ENCODE assay signal across 8 cellular contexts in genomic region chr19:40091205-40092129, GRCh38. TPM values are rescaled to one million over a fixed set of nuclear protein-coding genes. Genes with fewer than 3 reads are reported as not detected.
DNase-seq lines count a peak whose midpoint lies in the region; ATAC-seq lines count a peak whose summit lies in the region.

No MANE protein-coding gene starts in this region.

- peaks cover 25% of the 10 kb centered on the region for H3K36me3 Mint-ChIP-seq in activated CD4-positive, alpha-beta memory T cell treated with anti-CD3 and anti-CD28 coated beads, Interleukin-2, amount 10 ng/mL, durations not matched to agents 7 days and 5 days (ENCODE audit: low read depth)
- peaks cover 24% of the 10 kb centered on the region for H3K36me3 Mint-ChIP-seq in stimulated activated memory B cell treated with anti-CD40 and anti-IgM and Interleukin-4, amounts not matched to agents 10 μg/mL and 1 μg/mL and 100 μg/mL, for 72 hours

- no peak overlapping the region for H3K27ac ChIP-seq in iPS DF 6.9 (ENCODE audit: low read length)

- peaks cover 41% of the 10 kb centered on the region for H3K4me1 Mint-ChIP-seq in activated CD4-positive, alpha-beta memory T cell treated with anti-CD3 and anti-CD28 coated beads, Interleukin-2, amount 10 ng/mL, durations not matched to agents 7 days and 5 days
- H3K4me1 Mint-ChIP-seq in stimulated activated memory B cell treated with anti-CD40 and anti-IgM and Interleukin-4, amounts not matched to agents 10 μg/mL and 1 μg/mL and 100 μg/mL, for 72 hours: peaks cover 37% of the 10 kb centered on the region

- H3K27me3 ChIP-seq in iPS DF 6.9 (ENCODE audit: control insufficient read depth, insufficient read depth, low read length): no peaks in the 10 kb centered on the region

- CTCF ChIA-PET in activated CD4-positive, alpha-beta memory T cell treated with anti-CD3 and anti-CD28 coated beads, Interleukin-2, amount 10 ng/mL, durations not matched to agents 7 days and 5 days (lab: Charles Lee): interaction anchor here (0.6 to 1.6 kb wide), 4 partner anchors 34 to 247 kb away, joined by 3 to 10 read pairs (median 4); partner anchors contain the start of gene PSMC4

- no peaks in the 10 kb centered on the region for H3K36me3 ChIP-seq in iPS DF 6.9 (ENCODE audit: control insufficient read depth, insufficient read depth, low read length)

- H3K27ac Mint-ChIP-seq in activated CD4-positive, alpha-beta memory T cell treated with anti-CD3 and anti-CD28 coated beads, Interleukin-2, amount 10 ng/mL, durations not matched to agents 7 days and 5 days: peak overlapping the region; percentile 98
- H3K27ac Mint-ChIP-seq in stimulated activated memory B cell treated with anti-CD40 and anti-IgM and Interleukin-4, amounts not matched to agents 10 μg/mL and 1 μg/mL and 100 μg/mL, for 72 hours: peak overlapping the region; percentile 99

- H3K27me3 Mint-ChIP-seq in activated CD4-positive, alpha-beta memory T cell treated with anti-CD3 and anti-CD28 coated beads, Interleukin-2, amount 10 ng/mL, durations not matched to agents 7 days and 5 days: peaks cover 5% of the 10 kb centered on the region
- H3K27me3 Mint-ChIP-seq in stimulated activated memory B cell treated with anti-CD40 and anti-IgM and Interleukin-4, amounts not matched to agents 10 μg/mL and 1 μg/mL and 100 μg/mL, for 72 hours: peaks cover 26% of the 10 kb centered on the region

- DNase-seq in DMS53 (lab: John Stamatoyannopoulos, UW): peak; percentile 45
- DNase-seq in DMS53 treated with DMSO at 0.1 percent for 48 hours (lab: John Stamatoyannopoulos, UW; ENCODE audit: unreplicated experiment): no peak
- no peak for DNase-seq in activated CD4-positive, alpha-beta memory T cell treated with anti-CD3 and anti-CD28 coated beads, Interleukin-2, amount 10 ng/mL, durations not matched to agents 7 days and 5 days
- no peak for DNase-seq in iPS DF 6.9 (ENCODE audit: low read depth, low spot score)
- no peak for DNase-seq in stimulated activated CD8-positive, alpha-beta memory T cell treated with anti-CD3 and anti-CD28 coated beads, Interleukin-4, amount 100 ng/mL, for 48 hours
- no peak for DNase-seq in anterior cingulate cortex (lab: John Stamatoyannopoulos, UW)
- DNase-seq in dedifferentiated amniotic fluid mesenchymal stem cell (ENCODE audit: extremely low spot score): no peak

- ATAC-seq in stimulated activated memory B cell treated with anti-CD40 and anti-IgM and Interleukin-4, amounts not matched to agents 10 μg/mL and 1 μg/mL and 100 μg/mL, for 72 hours: no peak

- H3K9me3 ChIP-seq in iPS DF 6.9 (ENCODE audit: control insufficient read depth, insufficient read depth, low read length): no peaks in the 10 kb centered on the region

- peak overlapping the region; percentile 100 for H3K4me3 Mint-ChIP-seq in activated CD4-positive, alpha-beta memory T cell treated with anti-CD3 and anti-CD28 coated beads, Interleukin-2, amount 10 ng/mL, durations not matched to agents 7 days and 5 days
- H3K4me3 Mint-ChIP-seq in stimulated activated memory B cell treated with anti-CD40 and anti-IgM and Interleukin-4, amounts not matched to agents 10 μg/mL and 1 μg/mL and 100 μg/mL, for 72 hours: peak overlapping the region; percentile 100

- POLR2A ChIA-PET in activated CD4-positive, alpha-beta memory T cell treated with anti-CD3 and anti-CD28 coated beads, Interleukin-2, amount 10 ng/mL, durations not matched to agents 7 days and 5 days (lab: Charles Lee): interaction anchor here (0.7 to 2.2 kb wide), 6 partner anchors 35 to 121 kb away, joined by 3 to 31 read pairs (median 6); partner anchors contain the start of genes PSMC4, ZNF546 and ZNF780B

- peak overlapping the region; percentile 71; the same call in 1 of the 2 replicates for H3K4me3 ChIP-seq in iPS DF 6.9 (ENCODE audit: low read length)

- no CpG with 5 or more reads among the region's 10 CpGs for WGBS in iPS DF 6.9 (ENCODE audit: insufficient coverage, insufficient read length)

- peaks cover 7% of the 10 kb centered on the region for H3K9me3 Mint-ChIP-seq in activated CD4-positive, alpha-beta memory T cell treated with anti-CD3 and anti-CD28 coated beads, Interleukin-2, amount 10 ng/mL, durations not matched to agents 7 days and 5 days
- peaks cover 13% of the 10 kb centered on the region for H3K9me3 Mint-ChIP-seq in stimulated activated memory B cell treated with anti-CD40 and anti-IgM and Interleukin-4, amounts not matched to agents 10 μg/mL and 1 μg/mL and 100 μg/mL, for 72 hours

- no peaks in the 10 kb centered on the region; the same call in 1 of the 2 replicates for H3K4me1 ChIP-seq in iPS DF 6.9 (ENCODE audit: control insufficient read depth, insufficient read depth, low read length)

RNA-seq across cellular contexts. Expression of gene ZNF780A, which starts 0.7 kb away (rescaled TPM):
- 10 to 100 TPM; 21.3 to 25.3 TPM for total RNA-seq in activated CD4-positive, alpha-beta memory T cell treated with anti-CD3 and anti-CD28 coated beads, Interleukin-2, amount 10 ng/mL, durations not matched to agents 7 days and 5 days

RNA-seq across cellular contexts. Expression of gene ZNF780B, which starts 35.4 kb away (rescaled TPM):
- 10 to 100 TPM; 19.9 to 20.1 TPM for total RNA-seq in activated CD4-positive, alpha-beta memory T cell treated with anti-CD3 and anti-CD28 coated beads, Interleukin-2, amount 10 ng/mL, durations not matched to agents 7 days and 5 days
